8 cellular contexts compared by ENCODE assay signal in genomic region chr2:210476194-210477128, GRCh38. TPM values are rescaled to one million over a fixed set of nuclear protein-coding genes. Genes with fewer than 3 reads are reported as not detected.
DNase-seq lines count a peak whose midpoint lies in the region; ATAC-seq and TF ChIP-seq lines count a peak whose summit lies in the region.

A gene with protein sequence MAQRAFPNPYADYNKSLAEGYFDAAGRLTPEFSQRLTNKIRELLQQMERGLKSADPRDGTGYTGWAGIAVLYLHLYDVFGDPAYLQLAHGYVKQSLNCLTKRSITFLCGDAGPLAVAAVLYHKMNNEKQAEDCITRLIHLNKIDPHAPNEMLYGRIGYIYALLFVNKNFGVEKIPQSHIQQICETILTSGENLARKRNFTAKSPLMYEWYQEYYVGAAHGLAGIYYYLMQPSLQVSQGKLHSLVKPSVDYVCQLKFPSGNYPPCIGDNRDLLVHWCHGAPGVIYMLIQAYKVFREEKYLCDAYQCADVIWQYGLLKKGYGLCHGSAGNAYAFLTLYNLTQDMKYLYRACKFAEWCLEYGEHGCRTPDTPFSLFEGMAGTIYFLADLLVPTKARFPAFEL (minus strand): TSS chr2:210476759. CDS start chr2:210476396, 363 bp downstream.

- H3K27me3 Mint-ChIP-seq in natural killer cell treated with Interleukin-12 subunit alpha and Interleukin-12 subunit beta and Interleukin-15 and Interleukin-18, amount 100 ng/mL, for 72 hours, result no peaks in the 10 kb centered on the region

- TF ChIP-seq CTCF in LNCaP clone FGC (IDR thresholded peaks at IDR 0.05; ENCODE audit: control insufficient read depth, extremely low read depth, insufficient read depth), result 0 out of 2 replicates have a peak, but pooled peaks have one; percentile 5
- TF ChIP-seq CTCF in fibroblast of pulmonary artery (IDR thresholded peaks at IDR 0.05; ENCODE audit: low read length, missing control alignments), result no peak

- peaks cover 3% of the 10 kb centered on the region for H3K36me3 Mint-ChIP-seq in natural killer cell treated with Interleukin-12 subunit alpha and Interleukin-12 subunit beta and Interleukin-15 and Interleukin-18, amount 100 ng/mL, for 72 hours

- peaks cover 28 to 33% of the 10 kb centered on the region in 2 donors for H3K4me1 Mint-ChIP-seq in natural killer cell treated with Interleukin-12 subunit alpha and Interleukin-12 subunit beta and Interleukin-15 and Interleukin-18, amount 100 ng/mL, for 72 hours (ENCODE audit: low read depth in 2 of 2)

- peak; percentile 92 for DNase-seq in EH (ENCODE audit: low read depth)
- DNase-seq in GOT3 (lab: John Stamatoyannopoulos, UW), result peak; percentile 53
- peak; percentile 70 for DNase-seq in LNCaP clone FGC (ENCODE audit: low read depth)
- peak; percentile 89 to 95 for DNase-seq in SHP77 (lab: John Stamatoyannopoulos, UW)
- peak; percentile 75 for DNase-seq in activated effector memory CD4-positive, alpha-beta T cell treated with Interleukin-2 at 50 U/mL for 16 hours
- DNase-seq in fibroblast of pulmonary artery (ENCODE audit: low read depth), result peak; percentile 88
- DNase-seq in natural killer cell treated with Interleukin-12 subunit alpha and Interleukin-12 subunit beta and Interleukin-15 and Interleukin-18, amount 100 ng/mL, for 72 hours (ENCODE audit: low spot score), result peak; percentile 93
- DNase-seq in stimulated activated naive CD8-positive, alpha-beta T cell treated with anti-CD3 and anti-CD28 coated beads, Interleukin-15, Interleukin-2, amounts not matched to agents 100 U/mL and 50 U/mL, for 24 hours, result peak; percentile 83

- peak within 1 kb of the TSS; percentile 91 for H3K4me3 Mint-ChIP-seq in natural killer cell treated with Interleukin-12 subunit alpha and Interleukin-12 subunit beta and Interleukin-15 and Interleukin-18, amount 100 ng/mL, for 72 hours

- ATAC-seq in natural killer cell treated with Interleukin-12 subunit alpha and Interleukin-12 subunit beta and Interleukin-15 and Interleukin-18, amount 100 ng/mL, for 72 hours, result peak; percentile 100
- ATAC-seq in stimulated activated naive CD8-positive, alpha-beta T cell treated with anti-CD3 and anti-CD28 coated beads, Interleukin-15, Interleukin-2, amounts not matched to agents 100 U/mL and 50 U/mL, for 24 hours, result peak; percentile 100

- no peaks in the 10 kb centered on the region for H3K9me3 Mint-ChIP-seq in natural killer cell treated with Interleukin-12 subunit alpha and Interleukin-12 subunit beta and Interleukin-15 and Interleukin-18, amount 100 ng/mL, for 72 hours

- peak within 1 kb of the TSS; percentile 83 to 93 for H3K27ac Mint-ChIP-seq in natural killer cell treated with Interleukin-12 subunit alpha and Interleukin-12 subunit beta and Interleukin-15 and Interleukin-18, amount 100 ng/mL, for 72 hours

- H3K4me3 ChIP-seq in LNCaP clone FGC (ENCODE audit: low read depth, low read length), result peak within 1 kb of the TSS; percentile 77
- peak within 1 kb of the TSS; percentile 73 for H3K4me3 ChIP-seq in fibroblast of pulmonary artery (replicated peaks; ENCODE audit: low read depth, low read length)

RNA-seq across cellular contexts. Expression of the gene that starts here (rescaled TPM):
- total RNA-seq in natural killer cell treated with Interleukin-12 subunit alpha and Interleukin-12 subunit beta and Interleukin-15 and Interleukin-18, amount 100 ng/mL, for 72 hours, result 10 to 100 TPM; 19.2 to 23.2 TPM

Comparison
In these comparisons a context has a peak if more than half of its experiments do, and no peak if none do; other contexts are left out.
1. Peak in every context shown above with its lines: DNase-seq, ATAC-seq and H3K4me3 ChIP-seq.